2 cellular contexts compared by ENCODE assay signal in the genomic region with DNA sequence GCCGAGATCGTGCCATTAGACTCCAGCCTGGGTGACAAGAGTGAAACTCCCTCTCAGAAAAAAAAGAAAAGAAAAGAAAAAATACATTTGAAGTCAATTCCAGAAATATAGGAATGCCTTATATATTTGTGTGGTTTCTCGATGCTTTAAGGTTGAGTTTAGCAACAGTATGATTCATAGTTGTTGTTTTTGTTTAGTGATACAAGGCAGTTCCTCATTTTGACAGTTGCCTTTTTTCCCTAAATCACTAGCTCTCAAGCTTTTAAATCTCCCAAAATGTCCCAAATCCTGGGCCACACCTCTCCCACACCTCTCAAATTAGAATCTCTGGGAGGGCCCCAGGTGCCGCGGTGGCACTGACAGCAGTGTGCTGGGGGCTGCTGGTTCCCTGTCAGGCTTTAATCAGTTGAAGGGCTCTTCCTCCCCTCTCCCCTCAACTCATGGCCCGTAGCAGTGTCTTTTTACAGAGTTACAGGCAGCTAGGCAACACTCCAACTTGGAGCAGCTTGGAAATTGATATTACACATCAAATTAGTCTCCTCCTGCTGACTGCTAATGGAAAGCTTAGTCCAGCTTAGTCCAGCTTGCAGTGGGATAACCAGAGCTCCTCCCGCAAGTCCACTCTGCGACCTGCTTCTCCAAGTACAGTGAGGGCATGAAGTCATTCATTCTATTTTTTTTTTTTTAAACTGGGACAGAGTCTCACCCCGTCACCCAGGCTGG.
TF ChIP-seq lines count a peak whose summit lies in the region.

No MANE protein-coding gene starts in this region.

TF ChIP-seq in GM12891, 5 proteins besides CTCF, POLR2A, EP300 and RAD21:
- TF ChIP-seq POU2F2 (IDR thresholded peaks at IDR 0.05; ENCODE audit: low read depth, low read length) (no peak), TAF1 (IDR thresholded peaks at IDR 0.05; ENCODE audit: low read depth, low read length) (no peak), SPI1 (IDR thresholded peaks at IDR 0.05; ENCODE audit: low read depth, low read length) (peak; percentile 80), PAX5 (IDR thresholded peaks at IDR 0.05; ENCODE audit: insufficient read depth, low read length, severe bottlenecking) (no peak), POLR2AphosphoS5 (IDR thresholded peaks at IDR 0.05; ENCODE audit: low read depth, low read length) (no peak)
TF ChIP-seq in GM12891: peak in this region for 1.

TF ChIP-seq in HepG2, 621 proteins besides CTCF, POLR2A, EP300 and RAD21:
- TF ChIP-seq, protein P1, sequence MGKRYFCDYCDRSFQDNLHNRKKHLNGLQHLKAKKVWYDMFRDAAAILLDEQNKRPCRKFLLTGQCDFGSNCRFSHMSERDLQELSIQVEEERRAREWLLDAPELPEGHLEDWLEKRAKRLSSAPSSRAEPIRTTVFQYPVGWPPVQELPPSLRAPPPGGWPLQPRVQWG (CRISPR knock-in tag; IDR thresholded peaks at IDR 0.05; ENCODE audit: borderline replicate concordance, low read depth): no peak
- no peak for TF ChIP-seq RXRA (CRISPR knock-in tag; IDR thresholded peaks at IDR 0.05)
- TF ChIP-seq TCF7 (IDR thresholded peaks at IDR 0.05; ENCODE audit: low read depth): no peak
- TF ChIP-seq STAT5B (CRISPR knock-in tag; IDR thresholded peaks at IDR 0.05): no peak
- no peak for TF ChIP-seq CBX2 (IDR thresholded peaks at IDR 0.05; ENCODE audit: low read depth, low read length)
- TF ChIP-seq CBX2 (CRISPR knock-in tag; IDR thresholded peaks at IDR 0.05; ENCODE audit: low read depth): no peak
- TF ChIP-seq ZBTB20 (CRISPR knock-in tag; IDR thresholded peaks at IDR 0.05; ENCODE audit: borderline replicate concordance, low read depth): no peak
- TF ChIP-seq MLLT10 (CRISPR knock-in tag; IDR thresholded peaks at IDR 0.05): no peak
- no peak for TF ChIP-seq MBD4 (IDR thresholded peaks at IDR 0.05; ENCODE audit: borderline replicate concordance, low read length)
- TF ChIP-seq MEIS2 (CRISPR knock-in tag; IDR thresholded peaks at IDR 0.05): no peak
- no peak for TF ChIP-seq DR1 (CRISPR knock-in tag; IDR thresholded peaks at IDR 0.05)
- no peak for TF ChIP-seq HMG20A (CRISPR knock-in tag; IDR thresholded peaks at IDR 0.05; ENCODE audit: borderline replicate concordance)
